Comparison of ENCODE assay signal across 19 cellular contexts in genomic region chrX:114599305-114599704, GRCh38. TPM values are rescaled to one million over a fixed set of nuclear protein-coding genes. Genes with fewer than 3 reads are reported as not detected.
A peak's percentile ranks its signal among the peaks of the same experiment; 100 is the strongest.
DNase-seq lines count a peak whose midpoint lies in the region; ATAC-seq and TF ChIP-seq lines count a peak whose summit lies in the region.
"Had no signal": no experiment of that assay in that cellular context is flagged by ENCODE, and none has a peak within 500 bp of the region (broad histone marks: within the 10 kb centered on the region; RNA-seq: fewer than 3 reads in every experiment).

No MANE protein-coding gene starts in this region.

- H3K27ac ChIP-seq in GM23338 (ENCODE audit: low read depth), result no peak overlapping the region
- H3K27ac ChIP-seq in HUES64 (ENCODE audit: low read depth, low read length), result no peak overlapping the region
- no peak overlapping the region for H3K27ac ChIP-seq in vagina
- H3K27ac ChIP-seq: Peyer's patch, SJCRH30 had no signal

- H3K36me3 ChIP-seq in GM23338 (ENCODE audit: insufficient read depth), result peaks cover 19% of the 10 kb centered on the region; the same call in 1 of the 2 replicates
- peaks cover 15% of the 10 kb centered on the region for H3K36me3 ChIP-seq in HUES64 (ENCODE audit: insufficient read depth, low read length)
- H3K36me3 ChIP-seq in vagina, result no peaks in the 10 kb centered on the region
- H3K36me3 ChIP-seq: BE2C, Peyer's patch, SJCRH30 had no signal

- no peak overlapping the region for H2AFZ ChIP-seq in GM23338

- CTCF ChIA-PET in WTC11 (lab: Charles Lee), result no interaction called here

- intact Hi-C loops in vagina (cut with DNase I), result no loop called here

- H3K27me3 Mint-ChIP-seq in GM23338 (ENCODE audit: insufficient read depth, low read depth, poor library complexity) (peaks cover 2% of the 10 kb centered on the region), WTC11 (ENCODE audit: low read depth) (no peaks in the 10 kb centered on the region)

- no peak overlapping the region for H3K9ac ChIP-seq in HUES64 (ENCODE audit: low read depth, low read length)

- peaks cover 20% of the 10 kb centered on the region for H4K20me1 ChIP-seq in GM23338 (replicated peaks; ENCODE audit: insufficient read depth)

- H3K27ac Mint-ChIP-seq in GM23338, result no peak overlapping the region
- 0 out of 2 replicates have a peak overlapping the region, but pooled peaks have one; percentile 68 for H3K27ac Mint-ChIP-seq in WTC11

- no peak for DNase-seq in GM23338 (ENCODE audit: low spot score)
- no peak for DNase-seq in WTC11 (ENCODE audit: low spot score)
- peak; percentile 3 for DNase-seq in left kidney (ENCODE audit: low read depth, low spot score)
- DNase-seq in vagina (ENCODE audit: extremely low spot score in 2 of 2), result no peak
- DNase-seq in activated CD4-positive, alpha-beta T cell treated with anti-CD3 and anti-CD28 coated beads, Interleukin-2, amount 50 U/mL, for 1 hour, result no peak
- no peak for DNase-seq in SHP77 (lab: John Stamatoyannopoulos, UW)
- DNase-seq: BE2C, EL, GOT3, KBM-7, NCI-H1092 treated with DMSO at 0.1 percent for 48 hours, NCI-H1436 treated with DMSO at 0.1 percent for 48 hours, NCI-H1930, Peyer's patch, SJCRH30 had no signal

- WGBS in HUES64, result no CpG with 5 or more reads among the region's 1 CpG

- peaks cover 82% of the 10 kb centered on the region for H3K79me2 ChIP-seq in GM23338 (replicated peaks; ENCODE audit: insufficient read depth)

- H3K36me3 Mint-ChIP-seq in GM23338 (ENCODE audit: low read depth) (peaks cover 70% of the 10 kb centered on the region), WTC11 (peaks cover 70% of the 10 kb centered on the region)

- H3K4me1 ChIP-seq in GM23338 (ENCODE audit: insufficient read depth) (peaks cover 47% of the 10 kb centered on the region), HUES64 (ENCODE audit: insufficient read depth, low read length) (peaks cover 16% of the 10 kb centered on the region; the same call in 1 of the 2 replicates), vagina (no peaks in the 10 kb centered on the region)
- H3K4me1 ChIP-seq: BE2C, Peyer's patch, SJCRH30 had no signal

- H3K4me2 ChIP-seq in GM23338, result peak overlapping the region; percentile 78

- ATAC-seq in GM23338 (no peak), WTC11 (no peak)

- peaks cover 42% of the 10 kb centered on the region for H3K4me1 Mint-ChIP-seq in GM23338
- peaks cover 37% of the 10 kb centered on the region for H3K4me1 Mint-ChIP-seq in WTC11

- TF ChIP-seq CTCF in GM23338 (conservative IDR thresholded peaks at IDR 0.05; ENCODE audit: low read depth in 2 of 2) (no peak), WTC11 (IDR thresholded peaks at IDR 0.05) (no peak), vagina (IDR thresholded peaks at IDR 0.05) (no peak)

- no peaks in the 10 kb centered on the region for H3K27me3 ChIP-seq in GM23338 (ENCODE audit: insufficient read depth)
- no peaks in the 10 kb centered on the region for H3K27me3 ChIP-seq in HUES64 (ENCODE audit: insufficient read depth, low read length)
- H3K27me3 ChIP-seq in vagina, result no peaks in the 10 kb centered on the region
- H3K27me3 ChIP-seq: Peyer's patch, SJCRH30 had no signal

- peak overlapping the region; percentile 69 for H3K4me3 Mint-ChIP-seq in GM23338
- H3K4me3 Mint-ChIP-seq in WTC11, result peak overlapping the region; percentile 79

- peak overlapping the region; percentile 56 for H3K4me3 ChIP-seq in GM23338
- H3K4me3 ChIP-seq in HUES64 (ENCODE audit: low read length), result peak overlapping the region; percentile 39
- H3K4me3 ChIP-seq in vagina, result no peak overlapping the region
- H3K4me3 ChIP-seq: Peyer's patch, SJCRH30 had no signal

- H3K9me3 ChIP-seq in HUES64 (ENCODE audit: insufficient read depth, low read depth, low read length), result no peaks in the 10 kb centered on the region
- H3K9me3 ChIP-seq in vagina, result no peaks in the 10 kb centered on the region
- H3K9me3 ChIP-seq: BE2C, Peyer's patch, SJCRH30 had no signal

- H3F3A ChIP-seq in GM23338 (replicated peaks; ENCODE audit: low read depth), result no peaks in the 10 kb centered on the region

- POLR2A ChIA-PET in WTC11 (lab: Charles Lee), result interaction anchor here (1.1 kb wide), 1 partner anchor 14 kb away, joined by 3 read pairs; no protein-coding TSS in a partner anchor

- H3K9me3 Mint-ChIP-seq in GM23338 (no peaks in the 10 kb centered on the region; the same call in 2 of the 3 replicates), WTC11 (no peaks in the 10 kb centered on the region)

- H3K9me2 ChIP-seq in GM23338 (ENCODE audit: insufficient read depth), result no peaks in the 10 kb centered on the region

- TF ChIP-seq POLR2A in vagina (IDR thresholded peaks at IDR 0.05), result no peak

TF ChIP-seq in GM23338, 12 proteins besides CTCF, POLR2A, EP300 and RAD21 (continues in another document):
- TF ChIP-seq STAT1 (IDR thresholded peaks at IDR 0.05; ENCODE audit: unreplicated experiment) (no peak), JUNB (IDR thresholded peaks at IDR 0.05; ENCODE audit: unreplicated experiment) (no peak), EZH2 (IDR thresholded peaks at IDR 0.05; ENCODE audit: low read depth, unreplicated experiment) (no peak), ZNF114 (CRISPR knock-in tag; IDR thresholded peaks at IDR 0.05) (no peak)

TF ChIP-seq in WTC11, 78 proteins besides CTCF, POLR2A, EP300 and RAD21:
- TF ChIP-seq MLX (CRISPR knock-in tag; IDR thresholded peaks at IDR 0.05) (no peak), ZMAT4 (CRISPR knock-in tag; IDR thresholded peaks at IDR 0.05) (no peak)

RNA-seq across cellular contexts. Expression of gene HTR2C, which starts 15.4 kb away (rescaled TPM):
- 2.4 and 2.7 TPM in 2 replicates for total RNA-seq in GM23338 (2014; rRNA removed; shearing (Covaris generic))
- 1.4 and 2.0 TPM in 2 replicates for polyA plus RNA-seq in GM23338 (2016; fragmentation: Nextera tagmentation; extraction: Ambion mirVana)
- 0.50 TPM for polyA plus RNA-seq in HUES64 (2013, experiment 1 of 2)
- polyA plus RNA-seq in HUES64 (2013, experiment 2 of 2), result 0.76 TPM
- 1.7 to 2.4 TPM (median 2.3 TPM) in 3 replicates for total RNA-seq in WTC11 (2021)
- 1.7 TPM for total RNA-seq in vagina
- total RNA-seq: A673; NCI-H460; Peyer's patch; T-helper 1 cell treated with Interleukin-12 subunit alpha and Interleukin-12 subunit beta and Interleukin-4 antibody, amounts not matched to agents 30 ng/mL and 1 ng/mL, for 36 hours had no signal

Comparison
In these comparisons a context has a peak if more than half of its experiments do, and no peak if none do; other contexts are left out.
1. H3K4me3 ChIP-seq: peak in GM23338 (single experiment) and HUES64 (single experiment); none in vagina (0 of 2).